8 cellular contexts compared by ENCODE assay signal in genomic region chr17:61411944-61412859, GRCh38. TPM values are rescaled to one million over a fixed set of nuclear protein-coding genes. Genes with fewer than 3 reads are reported as not detected.
DNase-seq lines count a peak whose midpoint lies in the region; ATAC-seq and TF ChIP-seq lines count a peak whose summit lies in the region.

No MANE protein-coding gene starts in this region.

- peak overlapping the region; percentile 60 for H3K4me3 Mint-ChIP-seq in activated CD8-positive, alpha-beta T cell treated with anti-CD3 and anti-CD28 coated beads, Interleukin-2, amount 10 ng/mL, durations not matched to agents 7 days and 5 days
- H3K4me3 Mint-ChIP-seq in effector memory CD8-positive, alpha-beta T cell: peak overlapping the region; percentile 77 to 81

- H3K9ac ChIP-seq in mesenchymal stem cell (ENCODE audit: low read length): peak overlapping the region; percentile 90

- no peaks in the 10 kb centered on the region for H3K9me3 Mint-ChIP-seq in activated CD8-positive, alpha-beta T cell treated with anti-CD3 and anti-CD28 coated beads, Interleukin-2, amount 10 ng/mL, durations not matched to agents 7 days and 5 days (ENCODE audit: insufficient read depth)
- no peaks in the 10 kb centered on the region for H3K9me3 Mint-ChIP-seq in effector memory CD8-positive, alpha-beta T cell

- no peak overlapping the region for H2AK5ac ChIP-seq in mesenchymal stem cell (ENCODE audit: low read length, severe bottlenecking)

- H3K36me3 ChIP-seq in mesenchymal stem cell (ENCODE audit: control insufficient read depth in 1 of 2, insufficient read depth in 2 of 2, low read depth in 1 of 2, low read length in 2 of 2): peaks cover 0 to 15% of the 10 kb centered on the region in 2 experiments

- WGBS in mesenchymal stem cell: under 1% methylated on average over 73 of the region's 83 CpGs

- peak overlapping the region; percentile 93 to 96 for H3K18ac ChIP-seq in mesenchymal stem cell (ENCODE audit: low read depth in 1 of 2, low read length in 2 of 2)

- peaks cover 21% of the 10 kb centered on the region for H3K4me1 Mint-ChIP-seq in activated CD8-positive, alpha-beta T cell treated with anti-CD3 and anti-CD28 coated beads, Interleukin-2, amount 10 ng/mL, durations not matched to agents 7 days and 5 days (ENCODE audit: low read depth)
- H3K4me1 Mint-ChIP-seq in effector memory CD8-positive, alpha-beta T cell (ENCODE audit: low read depth in 2 of 2): peaks cover 12 to 21% of the 10 kb centered on the region in 2 donors

- peak overlapping the region; percentile 88 for H3K27ac ChIP-seq in mesenchymal stem cell (ENCODE audit: low read length, poor library complexity, severe bottlenecking)

- H3K36me3 Mint-ChIP-seq in activated CD8-positive, alpha-beta T cell treated with anti-CD3 and anti-CD28 coated beads, Interleukin-2, amount 10 ng/mL, durations not matched to agents 7 days and 5 days (ENCODE audit: low read depth): no peaks in the 10 kb centered on the region
- H3K36me3 Mint-ChIP-seq in effector memory CD8-positive, alpha-beta T cell (ENCODE audit: insufficient read depth): peaks cover 9% of the 10 kb centered on the region

- peak overlapping the region; percentile 73 for H2BK15ac ChIP-seq in mesenchymal stem cell (ENCODE audit: low read depth, poor library complexity, severe bottlenecking)

- H3K4me1 ChIP-seq in mesenchymal stem cell (ENCODE audit: control insufficient read depth, insufficient read depth, low read depth, low read length): peaks cover 32% of the 10 kb centered on the region

- peak overlapping the region in 1 of 2 experiments; percentile 23 for H3K23ac ChIP-seq in mesenchymal stem cell (ENCODE audit: low read length in 2 of 2)

- peaks cover 46% of the 10 kb centered on the region for H3K27me3 Mint-ChIP-seq in activated CD8-positive, alpha-beta T cell treated with anti-CD3 and anti-CD28 coated beads, Interleukin-2, amount 10 ng/mL, durations not matched to agents 7 days and 5 days (ENCODE audit: low read depth)
- peaks cover 29 to 51% of the 10 kb centered on the region in 2 donors for H3K27me3 Mint-ChIP-seq in effector memory CD8-positive, alpha-beta T cell

- no peak overlapping the region for H3K14ac ChIP-seq in mesenchymal stem cell (ENCODE audit: low read length in 2 of 2)

- POLR2A ChIA-PET in activated CD8-positive, alpha-beta T cell treated with anti-CD3 and anti-CD28 coated beads, Interleukin-2, amount 10 ng/mL, durations not matched to agents 7 days and 5 days (lab: Charles Lee): no interaction called here

- H2AFZ ChIP-seq in mesenchymal stem cell (ENCODE audit: low read depth, low read length): peak overlapping the region; percentile 78

- peak overlapping the region in 1 of 2 experiments; percentile 90 for H3K4ac ChIP-seq in mesenchymal stem cell (ENCODE audit: low read depth in 1 of 2, low read length in 2 of 2)

- ATAC-seq in GM19035 (IDR thresholded peaks at IDR 0.05; ENCODE audit: unreplicated experiment) (peak; percentile 63), HG03432 (IDR thresholded peaks at IDR 0.05; ENCODE audit: unreplicated experiment) (peak; percentile 72)
- peak; percentile 76 for ATAC-seq in activated CD8-positive, alpha-beta T cell treated with anti-CD3 and anti-CD28 coated beads, Interleukin-2, amount 10 ng/mL, durations not matched to agents 7 days and 5 days
- ATAC-seq in effector memory CD8-positive, alpha-beta T cell (replicated peaks): peak; percentile 79

- peak overlapping the region; percentile 85 for H4K91ac ChIP-seq in mesenchymal stem cell (ENCODE audit: low read length)

- H3K4me2 ChIP-seq in mesenchymal stem cell (ENCODE audit: low read length, poor library complexity, severe bottlenecking): peak overlapping the region; percentile 94

- no peaks in the 10 kb centered on the region for H3K9me3 ChIP-seq in mesenchymal stem cell (ENCODE audit: control insufficient read depth, low read length)

- peaks cover 0 to 25% of the 10 kb centered on the region in 2 experiments for H3K27me3 ChIP-seq in mesenchymal stem cell (ENCODE audit: control insufficient read depth in 1 of 2, insufficient read depth in 1 of 2, low read length in 2 of 2)

- peaks cover 2% of the 10 kb centered on the region for H3K79me1 ChIP-seq in mesenchymal stem cell (replicated peaks; ENCODE audit: low read length, poor library complexity, severe bottlenecking)

- peak overlapping the region; percentile 67 for H3K4me3 ChIP-seq in AG10803 (ENCODE audit: low read length)
- H3K4me3 ChIP-seq in mesenchymal stem cell (ENCODE audit: insufficient read depth in 1 of 2, low read depth in 1 of 2, low read length in 2 of 2): peak overlapping the region; percentile 62 to 83

- TF ChIP-seq CTCF in AG10803 (conservative IDR thresholded peaks at IDR 0.05; ENCODE audit: low read length): peak; percentile 81

- CTCF ChIA-PET in activated CD8-positive, alpha-beta T cell treated with anti-CD3 and anti-CD28 coated beads, Interleukin-2, amount 10 ng/mL, durations not matched to agents 7 days and 5 days (lab: Charles Lee): interaction anchor here (0.6 to 3.6 kb wide), 21 partner anchors 8 to 698 kb away, joined by 3 to 18 read pairs (median 4); no protein-coding TSS in a partner anchor

- H2BK120ac ChIP-seq in mesenchymal stem cell (ENCODE audit: low read depth, low read length): peak overlapping the region; percentile 78

- H3K27ac Mint-ChIP-seq in activated CD8-positive, alpha-beta T cell treated with anti-CD3 and anti-CD28 coated beads, Interleukin-2, amount 10 ng/mL, durations not matched to agents 7 days and 5 days: no peak overlapping the region
- H3K27ac Mint-ChIP-seq in effector memory CD8-positive, alpha-beta T cell: no peak overlapping the region

- peak overlapping the region in 1 of 2 experiments; percentile 52 for H2BK12ac ChIP-seq in mesenchymal stem cell (ENCODE audit: low read length in 2 of 2)

- H4K8ac ChIP-seq in mesenchymal stem cell (ENCODE audit: low read length): peak overlapping the region; percentile 93

- DNase-seq in AG10803 (ENCODE audit: low read depth) (peak; percentile 71), NCI-H526 (lab: John Stamatoyannopoulos, UW) (peak; percentile 72 to 93), mesenchymal stem cell (peak; percentile 88)
- DNase-seq in activated CD8-positive, alpha-beta T cell treated with anti-CD3 and anti-CD28 coated beads, Interleukin-2, amount 10 ng/mL, durations not matched to agents 7 days and 5 days: peak; percentile 75
- peak; percentile 77 to 86 (median 83) for DNase-seq in effector memory CD8-positive, alpha-beta T cell
- DNase-seq in stimulated activated CD8-positive, alpha-beta memory T cell treated with anti-CD3 and anti-CD28 coated beads, Interleukin-12 subunit alpha, Interleukin-12 subunit beta, amount 100 ng/mL, for 4 hours (ENCODE audit: low read depth): peak; percentile 60

- H2BK5ac ChIP-seq in mesenchymal stem cell (ENCODE audit: low read depth, low read length, poor library complexity, severe bottlenecking): peak overlapping the region; percentile 66

RNA-seq across cellular contexts. Expression of gene TBX2, which starts 12.6 kb away (rescaled TPM):
- not detected for total RNA-seq in activated CD8-positive, alpha-beta T cell treated with anti-CD3 and anti-CD28 coated beads, Interleukin-2, amount 10 ng/mL, durations not matched to agents 7 days and 5 days
- polyA plus RNA-seq in mesenchymal stem cell (2013, experiment 1 of 2): 118 TPM
- polyA plus RNA-seq in mesenchymal stem cell (2013, experiment 2 of 2): 123 TPM

RNA-seq across cellular contexts. Expression of gene TBX4, which starts 40.0 kb away (rescaled TPM):
- not detected for total RNA-seq in activated CD8-positive, alpha-beta T cell treated with anti-CD3 and anti-CD28 coated beads, Interleukin-2, amount 10 ng/mL, durations not matched to agents 7 days and 5 days
- not detected for polyA plus RNA-seq in mesenchymal stem cell (2013, experiment 1 of 2)
- not detected for polyA plus RNA-seq in mesenchymal stem cell (2013, experiment 2 of 2)

Comparison
In these comparisons a context has a peak if more than half of its experiments do, and no peak if none do; other contexts are left out.
1. Peak in every context shown above with its lines: DNase-seq, ATAC-seq, H3K4me3 ChIP-seq and H3K27ac ChIP-seq.